ENCODE assay signal across 9 cellular contexts in genomic region chr11:74321487-74322188, GRCh38. TPM values are rescaled to one million over a fixed set of nuclear protein-coding genes. Genes with fewer than 3 reads are reported as not detected.
A peak's percentile ranks its signal among the peaks of the same experiment; 100 is the strongest.
DNase-seq lines count a peak whose midpoint lies in the region; ATAC-seq, FAIRE-seq and TF ChIP-seq lines count a peak whose summit lies in the region.
"Had no signal": no experiment of that assay in that cellular context is flagged by ENCODE, and none has a peak within 500 bp of the region (broad histone marks: within the 10 kb centered on the region; RNA-seq: fewer than 3 reads in every experiment).

No MANE protein-coding gene starts in this region.

- no peaks in the 10 kb centered on the region for H3K27me3 ChIP-seq in keratinocyte (ENCODE audit: control insufficient read depth, extremely low read depth, insufficient read depth, low read length)
- no peaks in the 10 kb centered on the region for H3K27me3 ChIP-seq in uterus

- H3K4me3 Mint-ChIP-seq in activated T-cell treated with anti-CD3 and anti-CD28 coated beads, Interleukin-2, amount 50 U/mL, for 24 hours = no peak overlapping the region
- no peak overlapping the region for H3K4me3 Mint-ChIP-seq in activated naive CD8-positive, alpha-beta T cell treated with anti-CD3 and anti-CD28 coated beads, Interleukin-2, amount 50 U/mL, for 24 hours
- H3K4me3 Mint-ChIP-seq in CD14-positive monocyte = peak overlapping the region in 1 of 2 donors; percentile 4
- H3K4me3 Mint-ChIP-seq: activated naive CD4-positive, alpha-beta T cell treated with anti-CD3 and anti-CD28 coated beads, Interleukin-2, amount 50 U/mL, for 24 hours had no signal

- H3K9me3 ChIP-seq in keratinocyte (ENCODE audit: control insufficient read depth, low read depth, low read length) (peaks cover 1% of the 10 kb centered on the region), uterus (peaks cover 0 to 6% of the 10 kb centered on the region in 2 donors)

- peaks cover 2% of the 10 kb centered on the region for H3K4me1 Mint-ChIP-seq in activated T-cell treated with anti-CD3 and anti-CD28 coated beads, Interleukin-2, amount 50 U/mL, for 24 hours (ENCODE audit: low read depth)
- H3K4me1 Mint-ChIP-seq in activated naive CD8-positive, alpha-beta T cell treated with anti-CD3 and anti-CD28 coated beads, Interleukin-2, amount 50 U/mL, for 24 hours = peaks cover 4% of the 10 kb centered on the region
- H3K4me1 Mint-ChIP-seq in CD14-positive monocyte = peaks cover 7% of the 10 kb centered on the region
- H3K4me1 Mint-ChIP-seq: activated naive CD4-positive, alpha-beta T cell treated with anti-CD3 and anti-CD28 coated beads, Interleukin-2, amount 50 U/mL, for 24 hours had no signal

- no peaks in the 10 kb centered on the region for H3K9me1 ChIP-seq in keratinocyte (ENCODE audit: control insufficient read depth, extremely low read depth, insufficient read depth, low read length)

- intact Hi-C loops in uterus (cut with DNase I; ENCODE audit: low total_unique reads) = no loop called here
- intact Hi-C loops in CD14-positive monocyte (cut with micrococcal nuclease) = no loop called here

- H3K36me3 ChIP-seq in keratinocyte (ENCODE audit: control insufficient read depth in 2 of 2, extremely low read depth in 1 of 2, insufficient read depth in 2 of 2, low read length in 2 of 2) (no peaks in the 10 kb centered on the region), uterus (no peaks in the 10 kb centered on the region)

- no peaks in the 10 kb centered on the region for H4K20me1 ChIP-seq in keratinocyte (ENCODE audit: control insufficient read depth, extremely low read depth, insufficient read depth, low read length)

- no peak for FAIRE-seq in keratinocyte (lab: Jason Lieb, UNC)

- H3K4me3 ChIP-seq in keratinocyte (ENCODE audit: control insufficient read depth in 2 of 3, extremely low read depth in 1 of 3, insufficient read depth in 2 of 3, low read depth in 1 of 3, low read length in 3 of 3) = no peak overlapping the region
- H3K4me3 ChIP-seq in uterus = no peak overlapping the region

- H3K27ac Mint-ChIP-seq in activated T-cell treated with anti-CD3 and anti-CD28 coated beads, Interleukin-2, amount 50 U/mL, for 24 hours = no peak overlapping the region
- no peak overlapping the region for H3K27ac Mint-ChIP-seq in activated naive CD8-positive, alpha-beta T cell treated with anti-CD3 and anti-CD28 coated beads, Interleukin-2, amount 50 U/mL, for 24 hours
- no peak overlapping the region for H3K27ac Mint-ChIP-seq in CD14-positive monocyte
- H3K27ac Mint-ChIP-seq: activated naive CD4-positive, alpha-beta T cell treated with anti-CD3 and anti-CD28 coated beads, Interleukin-2, amount 50 U/mL, for 24 hours had no signal

- dilution Hi-C loops in keratinocyte (cut with MboI; ENCODE audit: extremely low pct_ligation_motif_present, low sequenced_read_pairs) = no loop called here

- ATAC-seq in activated naive CD8-positive, alpha-beta T cell treated with anti-CD3 and anti-CD28 coated beads, Interleukin-2, amount 50 U/mL, for 24 hours = no peak

- TF ChIP-seq POLR2A in uterus (IDR thresholded peaks at IDR 0.05) = no peak

- no peaks in the 10 kb centered on the region for H3K79me2 ChIP-seq in keratinocyte (ENCODE audit: control insufficient read depth, insufficient read depth, low read length)

- no peak overlapping the region for H2AFZ ChIP-seq in keratinocyte (ENCODE audit: control insufficient read depth, low read length)

- peak; percentile 15 for DNase-seq in activated T-cell treated with anti-CD3 and anti-CD28 coated beads for 48 hours (ENCODE audit: low read depth)
- no peak for DNase-seq in activated T-cell treated with anti-CD3 and anti-CD28 coated beads, Interleukin-2, amount 50 U/mL, for 24 hours
- peak; percentile 60 to 86 for DNase-seq in NCI-H2081 (lab: John Stamatoyannopoulos, UW)
- DNase-seq in activated naive CD8-positive, alpha-beta T cell treated with anti-CD3 and anti-CD28 coated beads, Interleukin-2, amount 50 U/mL, for 24 hours = peak; percentile 22
- DNase-seq in keratinocyte (ENCODE audit: low read depth, low spot score) = no peak
- peak in 1 of 2 donors; percentile 27 for DNase-seq in uterus
- no peak for DNase-seq in NCI-H524 treated with DMSO at 0.1 percent for 48 hours (lab: John Stamatoyannopoulos, UW)
- DNase-seq in CD14-positive monocyte (ENCODE audit: low spot score) = no peak

- H3K9ac ChIP-seq in keratinocyte (ENCODE audit: control insufficient read depth, extremely low read depth, insufficient read depth, low read length) = no peak overlapping the region

- peaks cover 14% of the 10 kb centered on the region for H3K9me3 Mint-ChIP-seq in activated T-cell treated with anti-CD3 and anti-CD28 coated beads, Interleukin-2, amount 50 U/mL, for 24 hours
- H3K9me3 Mint-ChIP-seq in activated naive CD8-positive, alpha-beta T cell treated with anti-CD3 and anti-CD28 coated beads, Interleukin-2, amount 50 U/mL, for 24 hours = peaks cover 16% of the 10 kb centered on the region
- H3K9me3 Mint-ChIP-seq in CD14-positive monocyte = peaks cover 11 to 15% (median 13%) of the 10 kb centered on the region in 7 donors

- peaks cover 2% of the 10 kb centered on the region for H3K36me3 Mint-ChIP-seq in activated T-cell treated with anti-CD3 and anti-CD28 coated beads, Interleukin-2, amount 50 U/mL, for 24 hours (ENCODE audit: low read depth)
- H3K36me3 Mint-ChIP-seq in activated naive CD8-positive, alpha-beta T cell treated with anti-CD3 and anti-CD28 coated beads, Interleukin-2, amount 50 U/mL, for 24 hours (ENCODE audit: low read depth) = peaks cover 4% of the 10 kb centered on the region
- H3K36me3 Mint-ChIP-seq in CD14-positive monocyte = peaks cover 0 to 3% of the 10 kb centered on the region in 2 donors

- H3K27ac ChIP-seq in keratinocyte (ENCODE audit: control insufficient read depth, insufficient read depth, low read length) (no peak overlapping the region), uterus (no peak overlapping the region)

- H3K4me2 ChIP-seq in keratinocyte (ENCODE audit: control insufficient read depth, extremely low read depth, insufficient read depth, low read depth, low read length) = no peak overlapping the region

- TF ChIP-seq CTCF in keratinocyte (optimal IDR thresholded peaks at IDR 0.05 in 1 of 3, IDR thresholded peaks at IDR 0.05 in 1 of 3, conservative IDR thresholded peaks at IDR 0.05 in 1 of 3; ENCODE audit: extremely low read depth in 1 of 3, insufficient read depth in 2 of 3, low read length in 3 of 3) (peak; percentile 54 to 65 (median 61)), uterus (IDR thresholded peaks at IDR 0.05) (peak; percentile 47 to 67 (median 53)), CD14-positive monocyte (IDR thresholded peaks at IDR 0.05) (no peak)

- peaks cover 19% of the 10 kb centered on the region for H3K4me1 ChIP-seq in keratinocyte (ENCODE audit: control insufficient read depth, extremely low read depth, insufficient read depth, low read length)
- H3K4me1 ChIP-seq in uterus = no peaks in the 10 kb centered on the region

- H3K27me3 Mint-ChIP-seq in activated T-cell treated with anti-CD3 and anti-CD28 coated beads, Interleukin-2, amount 50 U/mL, for 24 hours = peaks cover 6% of the 10 kb centered on the region
- H3K27me3 Mint-ChIP-seq in activated naive CD8-positive, alpha-beta T cell treated with anti-CD3 and anti-CD28 coated beads, Interleukin-2, amount 50 U/mL, for 24 hours = peaks cover 2% of the 10 kb centered on the region
- peaks cover 0 to 8% (median 1%) of the 10 kb centered on the region in 3 donors for H3K27me3 Mint-ChIP-seq in CD14-positive monocyte (ENCODE audit: low read depth in 3 of 3)

RNA-seq across cellular contexts. Expression of gene P4HA3, which starts 10.2 kb away (rescaled TPM):
- 0.09 to 0.41 TPM (median 0.14 TPM) in 3 replicates for polyA plus RNA-seq in keratinocyte
- polyA plus RNA-seq in keratinocyte (2011; ENCODE audit: low read depth) = not detected
- polyA plus RNA-seq in keratinocyte (2011; cell fraction: cytosol; rRNA removed) = 0.06 and 0.12 TPM in 2 replicates
- 0.45 and 0.52 TPM in 2 replicates for polyA plus RNA-seq in keratinocyte (2011; cell fraction: nucleus; rRNA removed)
- polyA plus RNA-seq in keratinocyte (2012; ENCODE audit: low replicate concordance) = 0.08 and 0.21 TPM in 2 replicates
- 0.13 to 0.52 TPM in 2 of 3 replicates, not detected in the other for polyA minus RNA-seq in keratinocyte
- not detected for polyA minus RNA-seq in keratinocyte (2011; cell fraction: cytosol; rRNA and poly(A)+ RNA removed)
- 0.31 and 0.42 TPM in 2 replicates for polyA minus RNA-seq in keratinocyte (2011; cell fraction: nucleus; rRNA and poly(A)+ RNA removed)
- total RNA-seq in uterus = 1 to 10 TPM in 1 of 4 donors, under 1 TPM in 2, not detected in 1; 0.51 to 1.9 (median 0.64) TPM
- not detected for polyA plus RNA-seq in CD14-positive monocyte

Comparison
In these comparisons a context has a peak if more than half of its experiments do, and no peak if none do; other contexts are left out.
1. DNase-seq: peak in activated T-cell treated with anti-CD3 and anti-CD28 coated beads for 48 hours (single experiment), NCI-H2081 (2 of 2) and activated naive CD8-positive, alpha-beta T cell treated with anti-CD3 and anti-CD28 coated beads, Interleukin-2, amount 50 U/mL, for 24 hours (single experiment); none in activated T-cell treated with anti-CD3 and anti-CD28 coated beads, Interleukin-2, amount 50 U/mL, for 24 hours (single experiment), keratinocyte (single experiment), NCI-H524 treated with DMSO at 0.1 percent for 48 hours (single experiment) and CD14-positive monocyte (single experiment).